Comparison of ENCODE assay signal across 38 cellular contexts in genomic region chr9:133560944-133561343, GRCh38. TPM values are rescaled to one million over a fixed set of nuclear protein-coding genes. Genes with fewer than 3 reads are reported as not detected.
"Had no signal": no experiment of that assay in that cellular context is flagged by ENCODE, and none has a peak within 500 bp of the region (broad histone marks: within the 10 kb centered on the region; RNA-seq: fewer than 3 reads in every experiment).

No MANE protein-coding gene starts in this region.

- ATAC-seq: left colon; lower lobe of right lung; natural killer cell; stimulated activated memory B cell treated with anti-CD40 and anti-IgM and Interleukin-4, amounts not matched to agents 10 μg/mL and 1 μg/mL and 100 μg/mL, for 72 hours; stimulated activated naive CD8-positive, alpha-beta T cell treated with anti-CD3 and anti-CD28 coated beads, Interleukin-15, amount 100 ng/mL, for 72 hours; upper lobe of right lung had no signal

- H3K36me3 ChIP-seq: left lung, lower lobe of right lung, neural progenitor cell, ovary, right atrium auricular region, right lobe of liver, thyroid gland, transverse colon had no signal

- H3K4me2 ChIP-seq: hepatocyte, neural progenitor cell, smooth muscle cell had no signal

- FAIRE-seq: islet of Langerhans, kidney, urothelium cell line had no signal

- H3K9me3 ChIP-seq: heart right ventricle, left lung, lower lobe of right lung, ovary, right atrium auricular region, right lobe of liver, testis, thyroid gland, transverse colon, upper lobe of right lung had no signal

- H2AFZ ChIP-seq: hepatocyte, neural progenitor cell had no signal

- H3K4me3 ChIP-seq: heart right ventricle, hepatocyte, left lung, lower lobe of right lung, neural progenitor cell, ovary, right atrium auricular region, right lobe of liver, smooth muscle cell, testis, thyroid gland, transverse colon, upper lobe of right lung had no signal

- DNase-seq: immature natural killer cell; kidney; left lung; lower lobe of right lung; mammary epithelial cell; mesendoderm; naive B cell; natural killer cell; nephron progenitor cell; ovary; right lobe of liver; stimulated activated CD4-positive, alpha-beta T cell treated with anti-CD3 and anti-CD28 coated beads, Interleukin-1b, Interleukin-23, amount 100 ng/mL, for 48 hours; stimulated activated CD4-positive, alpha-beta T cell treated with anti-CD3 and anti-CD28 coated beads, Interleukin-2, amount 100 ng/mL, for 48 hours; stimulated activated CD4-positive, alpha-beta T cell treated with anti-CD3 and anti-CD28 coated beads, Interleukin-4, amount 100 ng/mL, for 4 hours; stimulated activated CD8-positive, alpha-beta memory T cell treated with anti-CD3 and anti-CD28 coated beads, Interleukin-4, amount 100 ng/mL, for 48 hours; stimulated activated naive CD4-positive, alpha-beta T cell treated with Interleukin-2 at 50 U/mL for 16 hours; stimulated activated naive CD8-positive, alpha-beta T cell treated with anti-CD3 and anti-CD28 coated beads, Interleukin-15, amount 100 ng/mL, for 72 hours; transverse colon; upper lobe of right lung had no signal

- H3K27ac ChIP-seq: hepatocyte, left lung, lower lobe of right lung, neural progenitor cell, ovary, right atrium auricular region, right lobe of liver, testis, thyroid gland, transverse colon, upper lobe of right lung had no signal

- H3K9ac ChIP-seq: neural progenitor cell had no signal

- H3K27me3 ChIP-seq: heart right ventricle, hepatocyte, left lung, neural progenitor cell, ovary, right atrium auricular region, right lobe of liver, testis, thyroid gland, transverse colon, upper lobe of right lung had no signal

RNA-seq across cellular contexts. Expression of gene ADAMTSL2, which starts 26.4 kb away (rescaled TPM):
- total RNA-seq: natural killer cell, pulmonary artery endothelial cell had no signal
- polyA plus RNA-seq: immature natural killer cell, mammary epithelial cell had no signal

RNA-seq across cellular contexts. Expression of gene MYMK, which starts 36.2 kb away (rescaled TPM):
- total RNA-seq: heart right ventricle, hepatocyte, kidney, left colon, left lung, liver, lower lobe of right lung, mammary epithelial cell, mesothelial cell of epicardium, mononuclear cell, natural killer cell, omental fat pad, ovary, progenitor cell of endocrine pancreas, pulmonary artery endothelial cell, renal cortical epithelial cell, right atrium auricular region, right lobe of liver, smooth muscle cell, testis, thyroid gland, transverse colon, upper lobe of right lung had no signal
- polyA plus RNA-seq: heart right ventricle, immature natural killer cell, liver, mammary epithelial cell, ovary, smooth muscle cell had no signal

RNA-seq across cellular contexts. Expression of gene FAM163B, which starts 48.2 kb away (rescaled TPM):
- total RNA-seq: heart right ventricle, lower lobe of right lung, mammary epithelial cell, mononuclear cell, natural killer cell, omental fat pad, progenitor cell of endocrine pancreas, pulmonary artery endothelial cell, renal cortical epithelial cell, skeletal muscle tissue, thyroid gland, upper lobe of right lung had no signal
- polyA plus RNA-seq: immature natural killer cell, mammary epithelial cell had no signal
